Comparison of ENCODE assay signal across 8 cellular contexts in genomic region chr12:85872497-85873091, GRCh38. TPM values are rescaled to one million over a fixed set of nuclear protein-coding genes. Genes with fewer than 3 reads are reported as not detected.
DNase-seq lines count a peak whose midpoint lies in the region; ATAC-seq lines count a peak whose summit lies in the region.

No MANE protein-coding gene starts in this region.

- ATAC-seq in GM19455 (IDR thresholded peaks at IDR 0.05; ENCODE audit: unreplicated experiment) (peak; percentile 81), HG03460 (IDR thresholded peaks at IDR 0.05; ENCODE audit: unreplicated experiment) (peak; percentile 63), HG03108 (IDR thresholded peaks at IDR 0.05; ENCODE audit: unreplicated experiment) (no peak)

- DNase-seq in DMS53 (lab: John Stamatoyannopoulos, UW) (peak; percentile 90), NCI-H748 (lab: John Stamatoyannopoulos, UW; ENCODE audit: unreplicated experiment) (peak; percentile 77), cerebellum (ENCODE audit: low spot score) (peak; percentile 43), middle frontal gyrus (ENCODE audit: extremely low spot score, low spot score) (peak; percentile 56), cortex of kidney (lab: John Stamatoyannopoulos, UW) (no peak)

RNA-seq across cellular contexts. Expression of gene NTS, which starts 1.5 kb away (rescaled TPM):
- total RNA-seq in cerebellum: 1.2 TPM

RNA-seq across cellular contexts. Expression of gene RASSF9, which starts 36.4 kb away (rescaled TPM):
- total RNA-seq in cerebellum: 2.4 TPM
